Comparison of ENCODE assay signal across 8 cellular contexts in genomic region chr19:23116802-23117571, GRCh38. TPM values are rescaled to one million over a fixed set of nuclear protein-coding genes. Genes with fewer than 3 reads are reported as not detected.
A peak's percentile ranks its signal among the peaks of the same experiment; 100 is the strongest.
DNase-seq lines count a peak whose midpoint lies in the region; ATAC-seq and TF ChIP-seq lines count a peak whose summit lies in the region.

Gene ZNF730, plus strand, starts transcription at chr19:23117025. Its CDS starts 149 bp downstream, at chr19:23117174.

- DNase-seq in amygdala (lab: John Stamatoyannopoulos, UW) (peak in 50 of 56 donors; percentile 4 to 85 (median 42)), hepatocyte (ENCODE audit: low spot score) (peak; percentile 95), putamen (ENCODE audit: low spot score) (peak; percentile 64), Calu3 (no peak), NOMO-1 treated with DMSO at 0.1 percent for 48 hours (lab: John Stamatoyannopoulos, UW; ENCODE audit: unreplicated experiment) (no peak)

- peak; percentile 98 for ATAC-seq in GM18907 (IDR thresholded peaks at IDR 0.05; ENCODE audit: unreplicated experiment)
- ATAC-seq in HG03521 (IDR thresholded peaks at IDR 0.05; ENCODE audit: unreplicated experiment): peak; percentile 87

- no peaks in the 10 kb centered on the region for H3K36me3 Mint-ChIP-seq in Calu3 (ENCODE audit: insufficient read depth, unreplicated experiment)

- H3K4me2 ChIP-seq in hepatocyte: peak within 1 kb of the TSS; percentile 83

- H3K27ac Mint-ChIP-seq in Calu3 (ENCODE audit: unreplicated experiment): no peak within 1 kb of the TSS

- no peak for TF ChIP-seq CTCF in hepatocyte (IDR thresholded peaks at IDR 0.05; ENCODE audit: poor library complexity)
- TF ChIP-seq CTCF in Calu3 (IDR thresholded peaks at IDR 0.05; ENCODE audit: unreplicated experiment): no peak

- H3K9me3 Mint-ChIP-seq in Calu3 (ENCODE audit: low read depth, unreplicated experiment): peaks cover 2% of the 10 kb centered on the region

- H3K4me1 ChIP-seq in hepatocyte (ENCODE audit: insufficient read depth): no peaks in the 10 kb centered on the region

- H3K9me2 ChIP-seq in hepatocyte (replicated peaks; ENCODE audit: insufficient read depth): no peaks in the 10 kb centered on the region

- no peaks in the 10 kb centered on the region for H4K20me1 ChIP-seq in hepatocyte (ENCODE audit: insufficient read depth, poor library complexity, severe bottlenecking)

- peak; percentile 72 for TF ChIP-seq POLR2A in Raji (IDR thresholded peaks at IDR 0.05; ENCODE audit: insufficient read depth, low read depth, low read length)

- H3K27me3 Mint-ChIP-seq in Calu3 (ENCODE audit: unreplicated experiment): no peaks in the 10 kb centered on the region

- BruUV-seq in Calu3 (replicated peaks; lab: Mats Ljungman, UMichigan): no TSS peak

- 2% methylated on average over 31 of the region's 44 CpGs for WGBS in hepatocyte (ENCODE audit: low lambda C conversion rate, missing lambda C conversion rate)

- H3K4me3 Mint-ChIP-seq in Calu3 (ENCODE audit: low read depth, unreplicated experiment): no peak within 1 kb of the TSS

- peaks cover 5% of the 10 kb centered on the region for H3K9me3 ChIP-seq in hepatocyte (ENCODE audit: low read depth)

- H3K27ac ChIP-seq in hepatocyte: peak within 1 kb of the TSS; percentile 4

- intact Hi-C loops in Calu3 (cut with micrococcal nuclease; ENCODE audit: unreplicated experiment): no loop called here

- H3K27me3 ChIP-seq in hepatocyte: no peaks in the 10 kb centered on the region

- H3K4me3 ChIP-seq in hepatocyte: peak within 1 kb of the TSS; percentile 48

- H2AFZ ChIP-seq in hepatocyte: peak within 1 kb of the TSS; percentile 66

- H3K4me1 Mint-ChIP-seq in Calu3 (ENCODE audit: low read depth, unreplicated experiment): no peaks in the 10 kb centered on the region

- CTCF ChIA-PET in Calu3 (lab: Charles Lee): no interaction called here

- no peaks in the 10 kb centered on the region for H3K36me3 ChIP-seq in hepatocyte (replicated peaks; ENCODE audit: insufficient read depth, low read depth)

- no peaks in the 10 kb centered on the region for H3K79me2 ChIP-seq in hepatocyte

RNA-seq across cellular contexts. Expression of gene ZNF730, which starts in this region (rescaled TPM):
- total RNA-seq in hepatocyte: 3.3 and 3.4 TPM in 2 replicates
- 1.5 and 2.1 TPM in 2 replicates for polyA plus RNA-seq in hepatocyte
- total RNA-seq in Calu3 (2022): not detected in 2 replicates

Comparison
In these comparisons a context has a peak if more than half of its experiments do, and no peak if none do; other contexts are left out.
1. DNase-seq: peak in amygdala (50 of 56), hepatocyte (single experiment) and putamen (single experiment); none in Calu3 (single experiment) and NOMO-1 treated with DMSO at 0.1 percent for 48 hours (single experiment).